2 cellular contexts compared by ENCODE assay signal in the genomic region with DNA sequence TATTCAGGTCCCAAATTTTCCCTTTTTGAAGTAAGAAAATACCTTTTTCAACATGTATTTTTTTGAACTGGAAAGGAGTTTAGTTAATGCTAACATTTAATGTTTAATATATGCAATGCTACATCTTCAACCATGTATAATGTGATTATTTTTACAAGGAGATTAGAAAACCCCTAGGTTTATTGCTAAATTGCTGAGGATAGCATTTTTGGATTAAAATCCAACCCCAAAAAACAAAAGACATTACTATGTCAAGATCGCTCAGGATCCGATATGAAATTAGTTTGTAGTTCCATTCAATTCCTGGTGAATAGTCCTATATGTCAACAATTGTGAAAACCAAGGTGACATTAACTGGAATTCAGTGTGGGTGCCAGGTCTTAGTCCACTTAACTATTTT.
A peak's percentile ranks its signal among the peaks of the same experiment; 100 is the strongest.
TF ChIP-seq lines count a peak whose summit lies in the region.

No MANE protein-coding gene starts in this region.

TF ChIP-seq in HepG2, 621 proteins besides CTCF, POLR2A, EP300 and RAD21:
- TF ChIP-seq MAFF (IDR thresholded peaks at IDR 0.05; ENCODE audit: low read depth, low read length), result peak; percentile 96
- TF ChIP-seq MAFK (conservative IDR thresholded peaks at IDR 0.05 in 1 of 2, IDR thresholded peaks at IDR 0.05 in 1 of 2; ENCODE audit: low read length in 2 of 2), result peak; percentile 92 to 99
- TF ChIP-seq, protein P1, sequence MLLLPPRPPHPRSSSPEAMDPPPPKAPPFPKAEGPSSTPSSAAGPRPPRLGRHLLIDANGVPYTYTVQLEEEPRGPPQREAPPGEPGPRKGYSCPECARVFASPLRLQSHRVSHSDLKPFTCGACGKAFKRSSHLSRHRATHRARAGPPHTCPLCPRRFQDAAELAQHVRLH (CRISPR knock-in tag; IDR thresholded peaks at IDR 0.05; ENCODE audit: borderline replicate concordance, low read depth), result no peak
- TF ChIP-seq, protein P2, sequence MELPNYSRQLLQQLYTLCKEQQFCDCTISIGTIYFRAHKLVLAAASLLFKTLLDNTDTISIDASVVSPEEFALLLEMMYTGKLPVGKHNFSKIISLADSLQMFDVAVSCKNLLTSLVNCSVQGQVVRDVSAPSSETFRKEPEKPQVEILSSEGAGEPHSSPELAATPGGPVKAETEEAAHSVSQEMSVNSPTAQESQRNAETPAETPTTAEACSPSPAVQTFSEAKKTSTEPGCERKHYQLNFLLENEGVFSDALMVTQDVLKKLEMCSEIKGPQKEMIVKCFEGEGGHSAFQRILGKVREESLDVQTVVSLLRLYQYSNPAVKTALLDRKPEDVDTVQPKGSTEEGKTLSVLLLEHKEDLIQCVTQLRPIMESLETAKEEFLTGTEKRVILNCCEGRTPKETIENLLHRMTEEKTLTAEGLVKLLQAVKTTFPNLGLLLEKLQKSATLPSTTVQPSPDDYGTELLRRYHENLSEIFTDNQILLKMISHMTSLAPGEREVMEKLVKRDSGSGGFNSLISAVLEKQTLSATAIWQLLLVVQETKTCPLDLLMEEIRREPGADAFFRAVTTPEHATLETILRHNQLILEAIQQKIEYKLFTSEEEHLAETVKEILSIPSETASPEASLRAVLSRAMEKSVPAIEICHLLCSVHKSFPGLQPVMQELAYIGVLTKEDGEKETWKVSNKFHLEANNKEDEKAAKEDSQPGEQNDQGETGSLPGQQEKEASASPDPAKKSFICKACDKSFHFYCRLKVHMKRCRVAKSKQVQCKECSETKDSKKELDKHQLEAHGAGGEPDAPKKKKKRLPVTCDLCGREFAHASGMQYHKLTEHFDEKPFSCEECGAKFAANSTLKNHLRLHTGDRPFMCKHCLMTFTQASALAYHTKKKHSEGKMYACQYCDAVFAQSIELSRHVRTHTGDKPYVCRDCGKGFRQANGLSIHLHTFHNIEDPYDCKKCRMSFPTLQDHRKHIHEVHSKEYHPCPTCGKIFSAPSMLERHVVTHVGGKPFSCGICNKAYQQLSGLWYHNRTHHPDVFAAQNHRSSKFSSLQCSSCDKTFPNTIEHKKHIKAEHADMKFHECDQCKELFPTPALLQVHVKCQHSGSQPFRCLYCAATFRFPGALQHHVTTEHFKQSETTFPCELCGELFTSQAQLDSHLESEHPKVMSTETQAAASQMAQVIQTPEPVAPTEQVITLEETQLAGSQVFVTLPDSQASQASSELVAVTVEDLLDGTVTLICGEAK (IDR thresholded peaks at IDR 0.05), result no peak
- TF ChIP-seq, protein P2 (CRISPR knock-in tag; IDR thresholded peaks at IDR 0.05), result no peak
- TF ChIP-seq HES4 (CRISPR knock-in tag; IDR thresholded peaks at IDR 0.05; ENCODE audit: borderline replicate concordance), result no peak
TF ChIP-seq in HepG2: peak in this region for 2.

TF ChIP-seq in H1, 55 proteins besides CTCF, POLR2A, EP300 and RAD21:
- TF ChIP-seq MAFK (IDR thresholded peaks at IDR 0.05; ENCODE audit: low read depth, low read length) (peak; percentile 71; the same call in 1 of the 2 replicates), KDM1A (IDR thresholded peaks at IDR 0.05; ENCODE audit: borderline replicate concordance, low read length) (no peak)
